ENCODE assay signal across 18 cellular contexts in the genomic region with DNA sequence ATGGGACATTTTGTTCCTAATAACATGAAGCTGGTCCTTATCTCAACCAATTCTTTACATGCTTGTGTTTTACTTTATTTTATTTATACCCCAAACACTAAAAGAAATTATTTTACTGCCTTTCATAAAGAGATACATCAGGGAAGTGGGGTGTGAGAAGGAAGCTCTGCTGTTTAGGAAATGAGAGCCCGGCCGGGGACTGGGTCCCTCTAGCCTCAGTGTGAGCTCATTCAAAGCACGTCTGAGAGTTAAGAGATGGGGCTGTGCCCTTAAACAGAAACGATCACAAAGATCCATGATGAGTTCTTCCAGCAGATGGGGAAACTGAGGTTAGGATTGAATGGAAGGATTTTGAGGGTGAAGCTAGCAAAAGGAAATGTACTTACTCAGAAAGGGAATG.
"Had no signal": no experiment of that assay in that cellular context is flagged by ENCODE, and none has a peak within 500 bp of the region (broad histone marks: within the 10 kb centered on the region; RNA-seq: fewer than 3 reads in every experiment).

No MANE protein-coding gene starts in this region.

- H3K36me3 ChIP-seq: esophagus squamous epithelium, heart right ventricle, left lung, lower lobe of right lung, neutrophil, sigmoid colon, stomach had no signal

- H3K4me1 ChIP-seq: esophagus squamous epithelium, psoas muscle, sigmoid colon, stomach had no signal

- H3K27ac ChIP-seq: esophagus squamous epithelium, heart right ventricle, left lung, lower lobe of right lung, neutrophil, psoas muscle, stomach had no signal

- ATAC-seq: heart right ventricle, left lung, lower lobe of right lung, psoas muscle had no signal

- H3K4me3 ChIP-seq: esophagus squamous epithelium, heart right ventricle, left lung, lower lobe of right lung, psoas muscle, sigmoid colon, skin epidermis, stomach had no signal

- H3K27me3 ChIP-seq: esophagus squamous epithelium, heart right ventricle, left lung, neutrophil, sigmoid colon, stomach had no signal

- DNase-seq: cerebellar nuclear complex; dermis blood vessel endothelial cell; esophagus squamous epithelium; heart right ventricle; left lung; lower lobe of right lung; naive B cell; psoas muscle; retina; sigmoid colon; stimulated activated CD4-positive, alpha-beta T cell treated with anti-CD3 and anti-CD28 coated beads, Interleukin-12 subunit alpha, Interleukin-12 subunit beta, amount 100 ng/mL, for 4 hours; stimulated activated naive CD4-positive, alpha-beta T cell; stomach; substantia nigra; trophoblast cell had no signal

- H3K27ac Mint-ChIP-seq: memory B cell had no signal

- H3K4me3 Mint-ChIP-seq: memory B cell, naive B cell had no signal

- H3K9me3 ChIP-seq: esophagus squamous epithelium, left lung, lower lobe of right lung, neutrophil, psoas muscle, sigmoid colon, stomach had no signal
